1 cellular context compared by ENCODE assay signal in genomic region chr1:67118191-67118590, GRCh38.
TF ChIP-seq lines count a peak whose summit lies in the region.

No MANE protein-coding gene starts in this region.

TF ChIP-seq in IMR-90, 13 proteins besides CTCF, POLR2A, EP300 and RAD21 (continued from another document):
- TF ChIP-seq MAZ (IDR thresholded peaks at IDR 0.05; ENCODE audit: borderline replicate concordance, low read depth, low read length): no peak
- no peak for TF ChIP-seq MXI1 (IDR thresholded peaks at IDR 0.05; ENCODE audit: borderline replicate concordance, low read depth, low read length)
- no peak for TF ChIP-seq USF2 (IDR thresholded peaks at IDR 0.05; ENCODE audit: low read depth, low read length)
- no peak for TF ChIP-seq SMC3 (IDR thresholded peaks at IDR 0.05; ENCODE audit: low read depth, low read length)
- TF ChIP-seq RFX5 (IDR thresholded peaks at IDR 0.05; ENCODE audit: low read depth, low read length): no peak
- TF ChIP-seq NFE2L2 (IDR thresholded peaks at IDR 0.05; ENCODE audit: low read depth, low read length): no peak
- no peak for TF ChIP-seq BHLHE40 (IDR thresholded peaks at IDR 0.05; ENCODE audit: low read depth, low read length)
- no peak for TF ChIP-seq RCOR1 (IDR thresholded peaks at IDR 0.05; ENCODE audit: insufficient replicate concordance, low read length)
- no peak for TF ChIP-seq MAFK (IDR thresholded peaks at IDR 0.05; ENCODE audit: low read depth, low read length)
- no peak for TF ChIP-seq CHD1 (IDR thresholded peaks at IDR 0.05; ENCODE audit: low read depth, low read length)
